32 cellular contexts compared by ENCODE assay signal in genomic region chr1:192797143-192797542, GRCh38.
"Had no signal": no experiment of that assay in that cellular context is flagged by ENCODE, and none has a peak within 500 bp of the region (broad histone marks: within the 10 kb centered on the region; RNA-seq: fewer than 3 reads in every experiment).

No MANE protein-coding gene starts in this region.

- H3K4me1 ChIP-seq: body of pancreas, foreskin keratinocyte, gastrocnemius medialis had no signal

- H3K4me3 ChIP-seq: adrenal gland, body of pancreas, coronary artery, esophagus muscularis mucosa, gastrocnemius medialis had no signal

- H3K27me3 ChIP-seq: adrenal gland, body of pancreas, esophagus muscularis mucosa, foreskin keratinocyte, gastrocnemius medialis had no signal

- H3K9me3 ChIP-seq: adrenal gland, body of pancreas, esophagus muscularis mucosa, gastrocnemius medialis had no signal

- H3K27ac ChIP-seq: adrenal gland, body of pancreas, coronary artery, esophagus muscularis mucosa, foreskin keratinocyte, gastrocnemius medialis had no signal

- H3K9me3 Mint-ChIP-seq: activated CD4-positive, alpha-beta memory T cell treated with anti-CD3 and anti-CD28 coated beads for 36 hours; activated CD4-positive, alpha-beta T cell treated with anti-CD3 and anti-CD28 coated beads, Interleukin-2, amount 10 ng/mL, durations not matched to agents 24 days and 14 days; activated naive CD4-positive, alpha-beta T cell treated with anti-CD3 and anti-CD28 coated beads for 36 hours; activated naive CD4-positive, alpha-beta T cell treated with anti-CD3 and anti-CD28 coated beads, Interleukin-2, amount 50 U/mL, for 24 hours; activated naive CD8-positive, alpha-beta T cell treated with anti-CD3 and anti-CD28 coated beads for 36 hours; activated naive CD8-positive, alpha-beta T cell treated with anti-CD3 and anti-CD28 coated beads, Interleukin-2, amount 50 U/mL, for 24 hours; activated T-helper 1 cell treated with anti-CD3 and anti-CD28 coated beads, Interleukin-12 subunit alpha, Interleukin-12 subunit beta, Interleukin-2, Interleukin-4 antibody, amounts not matched to agents 30 ng/mL and 10 ng/mL and 1 ng/mL, durations not matched to agents 14 hours and 24 hours and 36 hours; activated T-helper 2 cell treated with anti-CD3 and anti-CD28 coated beads, Interferon-gamma antibody, Interleukin-2, Interleukin-4, amounts not matched to agents 10 μg/mL and 5 μg/mL and 100 μg/mL, durations not matched to agents 14 hours and 24 hours and 36 hours; effector memory CD8-positive, alpha-beta T cell had no signal

- DNase-seq: activated CD4-positive, alpha-beta memory T cell treated with anti-CD3 and anti-CD28 coated beads for 36 hours; activated CD4-positive, alpha-beta T cell treated with anti-CD3 and anti-CD28 coated beads for 36 hours; activated CD4-positive, alpha-beta T cell treated with anti-CD3 and anti-CD28 coated beads, Interleukin-2, amount 10 ng/mL, durations not matched to agents 24 days and 14 days; activated CD4-positive, CD25-positive, alpha-beta regulatory T cell; activated CD4-positive, CD25-positive, alpha-beta regulatory T cell treated with anti-CD3 and anti-CD28 coated beads, Interleukin-2, amount 50 U/mL, for 72 hours; activated CD8-positive, alpha-beta memory T cell treated with anti-CD3 and anti-CD28 coated beads, Interleukin-2, amount 10 ng/mL, durations not matched to agents 7 days and 5 days; activated CD8-positive, alpha-beta memory T cell treated with anti-CD3 and anti-CD28 coated beads, Interleukin-2, amount 50 U/mL, for 4 hours; activated CD8-positive, alpha-beta T cell treated with anti-CD3 and anti-CD28 coated beads, Interleukin-2, amount 10 ng/mL, durations not matched to agents 7 days and 5 days; activated effector memory CD4-positive, alpha-beta T cell treated with anti-CD3 and anti-CD28 coated beads, Interleukin-2, amount 50 U/mL, for 16 hours; activated naive CD4-positive, alpha-beta T cell treated with anti-CD3 and anti-CD28 coated beads for 36 hours; activated naive CD8-positive, alpha-beta T cell treated with anti-CD3 and anti-CD28 coated beads for 36 hours; activated naive CD8-positive, alpha-beta T cell treated with anti-CD3 and anti-CD28 coated beads, Interleukin-2, amount 50 U/mL, for 24 hours; activated T-cell treated with anti-CD3 and anti-CD28 coated beads, Interleukin-2, amount 50 U/mL, for 1 hour; activated T-cell treated with anti-CD3 and anti-CD28 coated beads, Interleukin-2, amount 50 U/mL, for 48 hours; adrenal gland; amygdala; body of pancreas; central memory CD4-positive, alpha-beta T cell; cerebellar nuclear complex; dermis blood vessel endothelial cell; effector CD4-positive, alpha-beta T cell; effector memory CD8-positive, alpha-beta T cell; erythroblast; foreskin keratinocyte; gastrocnemius medialis; glutamatergic neuron; T-helper 2 cell had no signal

- H3K4me3 Mint-ChIP-seq: activated CD4-positive, alpha-beta memory T cell treated with anti-CD3 and anti-CD28 coated beads for 36 hours; activated CD4-positive, alpha-beta T cell treated with anti-CD3 and anti-CD28 coated beads for 36 hours; activated CD4-positive, alpha-beta T cell treated with anti-CD3 and anti-CD28 coated beads, Interleukin-2, amount 10 ng/mL, durations not matched to agents 24 days and 14 days; activated CD8-positive, alpha-beta memory T cell treated with anti-CD3 and anti-CD28 coated beads, Interleukin-2, amount 10 ng/mL, durations not matched to agents 7 days and 5 days; activated CD8-positive, alpha-beta T cell treated with anti-CD3 and anti-CD28 coated beads, Interleukin-2, amount 10 ng/mL, durations not matched to agents 7 days and 5 days; activated naive CD4-positive, alpha-beta T cell treated with anti-CD3 and anti-CD28 coated beads for 36 hours; activated naive CD4-positive, alpha-beta T cell treated with anti-CD3 and anti-CD28 coated beads, Interleukin-2, amount 50 U/mL, for 24 hours; activated naive CD8-positive, alpha-beta T cell treated with anti-CD3 and anti-CD28 coated beads for 36 hours; activated naive CD8-positive, alpha-beta T cell treated with anti-CD3 and anti-CD28 coated beads, Interleukin-2, amount 50 U/mL, for 24 hours; activated T-helper 1 cell treated with anti-CD3 and anti-CD28 coated beads, Interleukin-12 subunit alpha, Interleukin-12 subunit beta, Interleukin-2, Interleukin-4 antibody, amounts not matched to agents 30 ng/mL and 10 ng/mL and 1 ng/mL, durations not matched to agents 14 hours and 24 hours and 36 hours; effector memory CD8-positive, alpha-beta T cell had no signal

- H3K27me3 Mint-ChIP-seq: activated CD4-positive, alpha-beta memory T cell treated with anti-CD3 and anti-CD28 coated beads for 36 hours; activated naive CD4-positive, alpha-beta T cell treated with anti-CD3 and anti-CD28 coated beads, Interleukin-2, amount 50 U/mL, for 24 hours; activated naive CD8-positive, alpha-beta T cell treated with anti-CD3 and anti-CD28 coated beads for 36 hours; effector memory CD8-positive, alpha-beta T cell had no signal

- H3K4me1 Mint-ChIP-seq: activated CD4-positive, alpha-beta T cell treated with anti-CD3 and anti-CD28 coated beads for 36 hours; activated CD4-positive, alpha-beta T cell treated with anti-CD3 and anti-CD28 coated beads, Interleukin-2, amount 10 ng/mL, durations not matched to agents 24 days and 14 days; activated CD8-positive, alpha-beta memory T cell treated with anti-CD3 and anti-CD28 coated beads, Interleukin-2, amount 10 ng/mL, durations not matched to agents 7 days and 5 days; activated naive CD4-positive, alpha-beta T cell treated with anti-CD3 and anti-CD28 coated beads, Interleukin-2, amount 50 U/mL, for 24 hours; activated naive CD8-positive, alpha-beta T cell treated with anti-CD3 and anti-CD28 coated beads for 36 hours; activated naive CD8-positive, alpha-beta T cell treated with anti-CD3 and anti-CD28 coated beads, Interleukin-2, amount 50 U/mL, for 24 hours had no signal

- ATAC-seq: activated CD4-positive, alpha-beta T cell treated with anti-CD3 and anti-CD28 coated beads for 36 hours; activated CD8-positive, alpha-beta memory T cell treated with anti-CD3 and anti-CD28 coated beads, Interleukin-2, amount 10 ng/mL, durations not matched to agents 7 days and 5 days; activated CD8-positive, alpha-beta T cell treated with anti-CD3 and anti-CD28 coated beads, Interleukin-2, amount 10 ng/mL, durations not matched to agents 7 days and 5 days; activated naive CD8-positive, alpha-beta T cell treated with anti-CD3 and anti-CD28 coated beads, Interleukin-2, amount 50 U/mL, for 24 hours; body of pancreas; effector memory CD8-positive, alpha-beta T cell; foreskin keratinocyte; gastrocnemius medialis had no signal

- H3K36me3 ChIP-seq: adrenal gland, esophagus muscularis mucosa, gastrocnemius medialis had no signal

- H3K27ac Mint-ChIP-seq: activated CD4-positive, alpha-beta memory T cell treated with anti-CD3 and anti-CD28 coated beads for 36 hours; activated CD4-positive, alpha-beta T cell treated with anti-CD3 and anti-CD28 coated beads for 36 hours; activated CD4-positive, alpha-beta T cell treated with anti-CD3 and anti-CD28 coated beads, Interleukin-2, amount 10 ng/mL, durations not matched to agents 24 days and 14 days; activated CD8-positive, alpha-beta memory T cell treated with anti-CD3 and anti-CD28 coated beads, Interleukin-2, amount 10 ng/mL, durations not matched to agents 7 days and 5 days; activated CD8-positive, alpha-beta T cell treated with anti-CD3 and anti-CD28 coated beads, Interleukin-2, amount 10 ng/mL, durations not matched to agents 7 days and 5 days; activated naive CD4-positive, alpha-beta T cell treated with anti-CD3 and anti-CD28 coated beads for 36 hours; activated naive CD4-positive, alpha-beta T cell treated with anti-CD3 and anti-CD28 coated beads, Interleukin-2, amount 50 U/mL, for 24 hours; activated naive CD8-positive, alpha-beta T cell treated with anti-CD3 and anti-CD28 coated beads for 36 hours; activated naive CD8-positive, alpha-beta T cell treated with anti-CD3 and anti-CD28 coated beads, Interleukin-2, amount 50 U/mL, for 24 hours; activated T-helper 1 cell treated with anti-CD3 and anti-CD28 coated beads, Interleukin-12 subunit alpha, Interleukin-12 subunit beta, Interleukin-2, Interleukin-4 antibody, amounts not matched to agents 30 ng/mL and 10 ng/mL and 1 ng/mL, durations not matched to agents 14 hours and 24 hours and 36 hours; activated T-helper 2 cell treated with anti-CD3 and anti-CD28 coated beads, Interferon-gamma antibody, Interleukin-2, Interleukin-4, amounts not matched to agents 10 μg/mL and 5 μg/mL and 100 μg/mL, durations not matched to agents 14 hours and 24 hours and 36 hours; effector memory CD8-positive, alpha-beta T cell had no signal

- H3K36me3 Mint-ChIP-seq: activated CD4-positive, alpha-beta memory T cell treated with anti-CD3 and anti-CD28 coated beads for 36 hours; activated CD8-positive, alpha-beta memory T cell treated with anti-CD3 and anti-CD28 coated beads, Interleukin-2, amount 10 ng/mL, durations not matched to agents 7 days and 5 days; activated naive CD4-positive, alpha-beta T cell treated with anti-CD3 and anti-CD28 coated beads, Interleukin-2, amount 50 U/mL, for 24 hours; activated naive CD8-positive, alpha-beta T cell treated with anti-CD3 and anti-CD28 coated beads for 36 hours had no signal
